Comparison of ENCODE assay signal across 1 cellular context in the genomic region with DNA sequence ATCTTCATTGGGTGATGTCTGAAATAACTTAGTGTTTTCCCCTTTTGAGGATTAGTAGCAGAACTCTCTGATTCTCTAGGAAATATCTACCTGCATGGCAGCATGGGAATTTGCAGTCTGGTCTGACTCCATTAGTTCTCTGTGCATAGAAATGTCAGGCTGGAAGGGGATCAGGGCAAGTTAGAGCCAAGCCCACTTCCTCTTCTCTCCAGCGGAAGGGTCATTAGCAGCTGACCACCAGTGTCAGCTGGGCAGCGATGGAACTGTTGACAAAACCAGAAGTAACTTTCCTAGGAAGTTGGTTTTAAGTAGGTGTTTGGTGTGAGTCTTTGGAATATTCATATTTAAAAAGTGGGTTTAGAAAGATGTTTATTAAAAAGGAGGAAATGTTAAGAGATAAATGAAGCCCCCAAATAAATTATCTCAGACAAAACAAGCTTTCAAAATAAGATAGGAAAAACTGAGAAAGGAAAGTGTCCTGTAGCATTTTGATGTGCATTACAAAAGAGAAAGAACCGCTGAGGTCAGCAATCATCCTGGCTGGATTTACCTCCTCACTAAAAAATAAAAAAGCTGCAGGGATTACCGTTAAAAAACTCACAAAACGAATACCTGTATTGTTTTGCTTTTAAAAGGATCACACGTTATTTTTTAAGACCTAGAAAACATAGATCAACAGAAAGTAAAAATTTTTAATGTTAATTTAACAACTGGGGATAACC.
TF ChIP-seq lines count a peak whose summit lies in the region.

No MANE protein-coding gene starts in this region.

TF ChIP-seq in GM12878, 131 proteins besides CTCF, POLR2A, EP300 and RAD21:
- TF ChIP-seq SREBF2 (IDR thresholded peaks at IDR 0.05; ENCODE audit: low read length) (no peak), SPI1 (IDR thresholded peaks at IDR 0.05; ENCODE audit: borderline replicate concordance, insufficient read depth, low read depth, low read length) (peak; percentile 40; the same call in 1 of the 2 replicates), DPF2 (IDR thresholded peaks at IDR 0.05) (no peak), GATAD2B (conservative IDR thresholded peaks at IDR 0.05; ENCODE audit: low read depth) (no peak)
- TF ChIP-seq, protein P1, sequence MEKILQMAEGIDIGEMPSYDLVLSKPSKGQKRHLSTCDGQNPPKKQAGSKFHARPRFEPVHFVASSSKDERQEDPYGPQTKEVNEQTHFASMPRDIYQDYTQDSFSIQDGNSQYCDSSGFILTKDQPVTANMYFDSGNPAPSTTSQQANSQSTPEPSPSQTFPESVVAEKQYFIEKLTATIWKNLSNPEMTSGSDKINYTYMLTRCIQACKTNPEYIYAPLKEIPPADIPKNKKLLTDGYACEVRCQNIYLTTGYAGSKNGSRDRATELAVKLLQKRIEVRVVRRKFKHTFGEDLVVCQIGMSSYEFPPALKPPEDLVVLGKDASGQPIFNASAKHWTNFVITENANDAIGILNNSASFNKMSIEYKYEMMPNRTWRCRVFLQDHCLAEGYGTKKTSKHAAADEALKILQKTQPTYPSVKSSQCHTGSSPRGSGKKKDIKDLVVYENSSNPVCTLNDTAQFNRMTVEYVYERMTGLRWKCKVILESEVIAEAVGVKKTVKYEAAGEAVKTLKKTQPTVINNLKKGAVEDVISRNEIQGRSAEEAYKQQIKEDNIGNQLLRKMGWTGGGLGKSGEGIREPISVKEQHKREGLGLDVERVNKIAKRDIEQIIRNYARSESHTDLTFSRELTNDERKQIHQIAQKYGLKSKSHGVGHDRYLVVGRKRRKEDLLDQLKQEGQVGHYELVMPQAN (conservative IDR thresholded peaks at IDR 0.05), result no peak
- TF ChIP-seq, protein P2, sequence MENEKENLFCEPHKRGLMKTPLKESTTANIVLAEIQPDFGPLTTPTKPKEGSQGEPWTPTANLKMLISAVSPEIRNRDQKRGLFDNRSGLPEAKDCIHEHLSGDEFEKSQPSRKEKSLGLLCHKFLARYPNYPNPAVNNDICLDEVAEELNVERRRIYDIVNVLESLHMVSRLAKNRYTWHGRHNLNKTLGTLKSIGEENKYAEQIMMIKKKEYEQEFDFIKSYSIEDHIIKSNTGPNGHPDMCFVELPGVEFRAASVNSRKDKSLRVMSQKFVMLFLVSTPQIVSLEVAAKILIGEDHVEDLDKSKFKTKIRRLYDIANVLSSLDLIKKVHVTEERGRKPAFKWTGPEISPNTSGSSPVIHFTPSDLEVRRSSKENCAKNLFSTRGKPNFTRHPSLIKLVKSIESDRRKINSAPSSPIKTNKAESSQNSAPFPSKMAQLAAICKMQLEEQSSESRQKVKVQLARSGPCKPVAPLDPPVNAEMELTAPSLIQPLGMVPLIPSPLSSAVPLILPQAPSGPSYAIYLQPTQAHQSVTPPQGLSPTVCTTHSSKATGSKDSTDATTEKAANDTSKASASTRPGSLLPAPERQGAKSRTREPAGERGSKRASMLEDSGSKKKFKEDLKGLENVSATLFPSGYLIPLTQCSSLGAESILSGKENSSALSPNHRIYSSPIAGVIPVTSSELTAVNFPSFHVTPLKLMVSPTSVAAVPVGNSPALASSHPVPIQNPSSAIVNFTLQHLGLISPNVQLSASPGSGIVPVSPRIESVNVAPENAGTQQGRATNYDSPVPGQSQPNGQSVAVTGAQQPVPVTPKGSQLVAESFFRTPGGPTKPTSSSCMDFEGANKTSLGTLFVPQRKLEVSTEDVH (IDR thresholded peaks at IDR 0.05; ENCODE audit: low read depth, partially characterized antibody), result no peak
- TF ChIP-seq, protein P3, sequence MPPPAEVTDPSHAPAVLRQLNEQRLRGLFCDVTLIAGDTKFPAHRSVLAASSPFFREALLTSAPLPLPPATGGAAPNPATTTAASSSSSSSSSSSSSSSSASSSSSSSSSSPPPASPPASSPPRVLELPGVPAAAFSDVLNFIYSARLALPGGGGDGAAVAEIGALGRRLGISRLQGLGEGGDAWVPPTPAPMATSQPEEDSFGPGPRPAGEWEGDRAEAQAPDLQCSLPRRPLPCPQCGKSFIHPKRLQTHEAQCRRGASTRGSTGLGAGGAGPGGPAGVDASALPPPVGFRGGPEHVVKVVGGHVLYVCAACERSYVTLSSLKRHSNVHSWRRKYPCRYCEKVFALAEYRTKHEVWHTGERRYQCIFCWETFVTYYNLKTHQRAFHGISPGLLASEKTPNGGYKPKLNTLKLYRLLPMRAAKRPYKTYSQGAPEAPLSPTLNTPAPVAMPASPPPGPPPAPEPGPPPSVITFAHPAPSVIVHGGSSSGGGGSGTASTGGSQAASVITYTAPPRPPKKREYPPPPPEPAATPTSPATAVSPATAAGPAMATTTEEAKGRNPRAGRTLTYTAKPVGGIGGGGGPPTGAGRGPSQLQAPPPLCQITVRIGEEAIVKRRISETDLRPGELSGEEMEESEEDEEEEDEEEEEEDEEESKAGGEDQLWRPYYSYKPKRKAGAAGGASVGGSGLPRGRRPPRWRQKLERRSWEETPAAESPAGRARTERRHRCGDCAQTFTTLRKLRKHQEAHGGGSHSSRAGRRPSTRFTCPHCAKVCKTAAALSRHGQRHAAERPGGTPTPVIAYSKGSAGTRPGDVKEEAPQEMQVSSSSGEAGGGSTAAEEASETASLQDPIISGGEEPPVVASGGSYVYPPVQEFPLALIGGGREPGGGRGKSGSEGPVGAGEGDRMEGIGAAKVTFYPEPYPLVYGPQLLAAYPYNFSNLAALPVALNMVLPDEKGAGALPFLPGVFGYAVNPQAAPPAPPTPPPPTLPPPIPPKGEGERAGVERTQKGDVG (CRISPR knock-in tag; IDR thresholded peaks at IDR 0.05), result no peak
- TF ChIP-seq, protein P4, sequence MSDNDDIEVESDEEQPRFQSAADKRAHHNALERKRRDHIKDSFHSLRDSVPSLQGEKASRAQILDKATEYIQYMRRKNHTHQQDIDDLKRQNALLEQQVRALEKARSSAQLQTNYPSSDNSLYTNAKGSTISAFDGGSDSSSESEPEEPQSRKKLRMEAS (IDR thresholded peaks at IDR 0.05; ENCODE audit: low read depth, low read length), result no peak
